ENCODE assay signal across 20 cellular contexts in genomic region chr9:81680506-81680905, GRCh38.
"Had no signal": no experiment of that assay in that cellular context is flagged by ENCODE, and none has a peak within 500 bp of the region (broad histone marks: within the 10 kb centered on the region; RNA-seq: fewer than 3 reads in every experiment).

No MANE protein-coding gene starts in this region.

- H3K4me3 Mint-ChIP-seq: activated CD4-positive, alpha-beta memory T cell treated with anti-CD3 and anti-CD28 coated beads, Interleukin-2, amount 10 ng/mL, durations not matched to agents 7 days and 5 days; activated CD8-positive, alpha-beta memory T cell treated with anti-CD3 and anti-CD28 coated beads, Interleukin-2, amount 10 ng/mL, durations not matched to agents 7 days and 5 days; activated naive CD8-positive, alpha-beta T cell treated with anti-CD3 and anti-CD28 coated beads, Interleukin-2, amount 10 ng/mL, durations not matched to agents 7 days and 5 days; naive thymus-derived CD8-positive, alpha-beta T cell had no signal

- DNase-seq: activated CD4-positive, alpha-beta memory T cell treated with anti-CD3 and anti-CD28 coated beads, Interleukin-2, amount 10 ng/mL, durations not matched to agents 7 days and 5 days; activated CD4-positive, alpha-beta T cell treated with anti-CD3 and anti-CD28 coated beads for 48 hours; activated CD4-positive, CD25-positive, alpha-beta regulatory T cell; activated CD8-positive, alpha-beta memory T cell treated with anti-CD3 and anti-CD28 coated beads, Interleukin-2, amount 10 ng/mL, durations not matched to agents 7 days and 5 days; activated naive CD8-positive, alpha-beta T cell treated with anti-CD3 and anti-CD28 coated beads, Interleukin-2, amount 10 ng/mL, durations not matched to agents 7 days and 5 days; central memory CD4-positive, alpha-beta T cell; gastrocnemius medialis; heart left ventricle; left ventricle myocardium inferior; mesenchymal stem cell; naive thymus-derived CD8-positive, alpha-beta T cell; occipital lobe; posterior cingulate gyrus; stimulated activated CD4-positive, alpha-beta T cell treated with anti-CD3 and anti-CD28 coated beads, Interleukin-12 subunit alpha, Interleukin-12 subunit beta, amount 100 ng/mL, for 4 hours; stimulated activated CD4-positive, alpha-beta T cell treated with anti-CD3 and anti-CD28 coated beads, Interleukin-1b, Interleukin-23, amount 100 ng/mL, for 48 hours; stimulated activated CD8-positive, alpha-beta memory T cell treated with anti-CD3 and anti-CD28 coated beads, Interleukin-4, amount 100 ng/mL, for 48 hours; stimulated activated naive CD4-positive, alpha-beta T cell treated with Interleukin-2 at 50 U/mL for 16 hours; T-helper 1 cell; T-helper 9 cell; upper lobe of left lung had no signal

- H3K36me3 Mint-ChIP-seq: activated CD8-positive, alpha-beta memory T cell treated with anti-CD3 and anti-CD28 coated beads, Interleukin-2, amount 10 ng/mL, durations not matched to agents 7 days and 5 days; activated naive CD8-positive, alpha-beta T cell treated with anti-CD3 and anti-CD28 coated beads, Interleukin-2, amount 10 ng/mL, durations not matched to agents 7 days and 5 days had no signal

- H3K4me1 Mint-ChIP-seq: activated CD4-positive, alpha-beta memory T cell treated with anti-CD3 and anti-CD28 coated beads, Interleukin-2, amount 10 ng/mL, durations not matched to agents 7 days and 5 days; activated CD8-positive, alpha-beta memory T cell treated with anti-CD3 and anti-CD28 coated beads, Interleukin-2, amount 10 ng/mL, durations not matched to agents 7 days and 5 days had no signal

- H3K27ac Mint-ChIP-seq: activated CD4-positive, alpha-beta memory T cell treated with anti-CD3 and anti-CD28 coated beads, Interleukin-2, amount 10 ng/mL, durations not matched to agents 7 days and 5 days; activated CD8-positive, alpha-beta memory T cell treated with anti-CD3 and anti-CD28 coated beads, Interleukin-2, amount 10 ng/mL, durations not matched to agents 7 days and 5 days; activated naive CD8-positive, alpha-beta T cell treated with anti-CD3 and anti-CD28 coated beads, Interleukin-2, amount 10 ng/mL, durations not matched to agents 7 days and 5 days had no signal

- H3K9me3 Mint-ChIP-seq: activated CD4-positive, alpha-beta memory T cell treated with anti-CD3 and anti-CD28 coated beads, Interleukin-2, amount 10 ng/mL, durations not matched to agents 7 days and 5 days; activated naive CD8-positive, alpha-beta T cell treated with anti-CD3 and anti-CD28 coated beads, Interleukin-2, amount 10 ng/mL, durations not matched to agents 7 days and 5 days; naive thymus-derived CD8-positive, alpha-beta T cell had no signal

- H3K27me3 ChIP-seq: gastrocnemius medialis, upper lobe of left lung had no signal

- H3K4me3 ChIP-seq: gastrocnemius medialis, heart left ventricle, left ventricle myocardium inferior, upper lobe of left lung had no signal

- ATAC-seq: activated CD8-positive, alpha-beta memory T cell treated with anti-CD3 and anti-CD28 coated beads, Interleukin-2, amount 10 ng/mL, durations not matched to agents 7 days and 5 days; gastrocnemius medialis; heart left ventricle; naive thymus-derived CD8-positive, alpha-beta T cell had no signal

- H3K27ac ChIP-seq: heart left ventricle, left ventricle myocardium inferior, upper lobe of left lung had no signal

- H3K36me3 ChIP-seq: gastrocnemius medialis had no signal
